18 cellular contexts compared by ENCODE assay signal in the genomic region with DNA sequence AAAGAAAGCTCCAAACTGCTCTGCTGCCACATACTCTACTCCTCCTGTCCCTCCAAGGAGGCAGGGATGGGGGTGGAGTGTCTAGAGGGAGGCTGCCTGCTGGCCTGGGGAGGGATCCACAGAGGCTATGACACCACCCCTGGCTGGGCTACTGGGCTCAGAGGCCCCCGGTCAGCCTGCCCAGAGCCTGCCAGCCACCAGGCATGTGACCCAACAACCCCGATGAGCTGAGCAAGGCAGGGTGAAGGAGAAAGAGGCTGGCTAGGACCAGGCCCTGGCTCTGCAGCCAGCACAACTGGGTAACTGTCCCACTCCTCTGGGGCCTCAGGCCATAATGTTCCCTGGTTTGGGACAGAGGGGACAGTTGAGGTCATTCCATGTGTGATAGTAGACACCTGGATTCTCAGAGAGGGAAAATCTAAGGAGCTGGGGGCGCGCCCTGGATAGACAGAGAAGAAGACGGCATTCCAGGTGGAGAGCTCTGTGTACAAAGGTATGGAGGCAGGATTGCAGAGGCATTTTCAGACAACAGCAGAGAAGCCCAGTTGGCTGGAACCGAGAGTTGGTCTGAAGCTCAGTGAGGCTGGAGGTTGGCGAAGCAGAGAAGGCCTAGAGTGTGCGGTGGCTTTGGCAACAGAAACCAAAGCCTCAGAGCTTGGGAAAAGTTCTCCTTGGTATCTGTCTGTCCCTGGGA. TPM values are rescaled to one million over a fixed set of nuclear protein-coding genes. Genes with fewer than 3 reads are reported as not detected.
DNase-seq lines count a peak whose midpoint lies in the region; ATAC-seq and TF ChIP-seq lines count a peak whose summit lies in the region.
"Had no signal": no experiment of that assay in that cellular context is flagged by ENCODE, and none has a peak within 500 bp of the region (broad histone marks: within the 10 kb centered on the region; RNA-seq: fewer than 3 reads in every experiment).

No MANE protein-coding gene starts in this region.

- H3K36me3 ChIP-seq in Panc1 (ENCODE audit: control insufficient read depth, insufficient read depth, low read length): no peaks in the 10 kb centered on the region
- peaks cover 18 to 39% of the 10 kb centered on the region in 2 donors for H3K36me3 ChIP-seq in muscle layer of duodenum (ENCODE audit: control insufficient read depth in 1 of 2, insufficient read depth in 2 of 2, low read length in 2 of 2)
- no peaks in the 10 kb centered on the region for H3K36me3 ChIP-seq in thyroid gland
- H3K36me3 ChIP-seq: SJCRH30 had no signal

- TF ChIP-seq CTCF in Panc1 (IDR thresholded peaks at IDR 0.05) (no peak), fibroblast of villous mesenchyme (IDR thresholded peaks at IDR 0.05; ENCODE audit: insufficient read depth, low read depth, low read length) (no peak), thyroid gland (IDR thresholded peaks at IDR 0.05) (no peak)

- H3K9me3 ChIP-seq in Panc1 (ENCODE audit: control insufficient read depth, insufficient read depth, low read depth, low read length) (no peaks in the 10 kb centered on the region), muscle layer of duodenum (ENCODE audit: control insufficient read depth in 1 of 2, low read length in 2 of 2) (no peaks in the 10 kb centered on the region), thyroid gland (no peaks in the 10 kb centered on the region)
- H3K9me3 ChIP-seq: SJCRH30 had no signal

- WGBS in thyroid gland, 2 donors: 79 to 91% methylated on average over 8 of the region's 8 CpGs

- no peak overlapping the region for H3K4me3 ChIP-seq in Panc1 (ENCODE audit: low read depth in 2 of 2, low read length in 2 of 2)
- peak overlapping the region; percentile 21 for H3K4me3 ChIP-seq in fibroblast of villous mesenchyme (ENCODE audit: low read depth, low read length)
- peak overlapping the region; percentile 34 to 76 for H3K4me3 ChIP-seq in muscle layer of duodenum (ENCODE audit: low read depth in 1 of 2, low read length in 2 of 2)
- no peak overlapping the region for H3K4me3 ChIP-seq in thyroid gland (replicated peaks in 1 of 3)
- H3K4me3 ChIP-seq: GM23338, SJCRH30 had no signal

- intact Hi-C loops in Panc1 (cut with micrococcal nuclease; ENCODE audit: unreplicated experiment) (no loop called here), thyroid gland (cut with DNase I) (no loop called here)

- in situ Hi-C loops in Panc1 (cut with HindIII; ENCODE audit: low pct_unique_long_range_greater_than_20kb, low sequenced_read_pairs): no loop called here

- no TSS peak for BruUV-seq in Panc1 (replicated peaks; lab: Mats Ljungman, UMichigan)

- H3K27me3 ChIP-seq in Panc1 (ENCODE audit: control insufficient read depth, insufficient read depth, low read length): no peaks in the 10 kb centered on the region
- H3K27me3 ChIP-seq in muscle layer of duodenum (ENCODE audit: low read depth, low read length): no peaks in the 10 kb centered on the region
- no peaks in the 10 kb centered on the region for H3K27me3 ChIP-seq in thyroid gland
- H3K27me3 ChIP-seq: SJCRH30 had no signal

- no peak for TF ChIP-seq POLR2A in thyroid gland (IDR thresholded peaks at IDR 0.05)

- ATAC-seq in Panc1: peak; percentile 33; the same call in 1 of the 2 replicates
- no peak for ATAC-seq in GM18907 (IDR thresholded peaks at IDR 0.05; ENCODE audit: unreplicated experiment)
- ATAC-seq: GM23338 had no signal

- H3K4me1 ChIP-seq in Panc1 (ENCODE audit: control insufficient read depth, insufficient read depth, low read length) (no peaks in the 10 kb centered on the region), muscle layer of duodenum (ENCODE audit: control insufficient read depth in 1 of 2, insufficient read depth in 2 of 2, low read length in 2 of 2) (peaks cover 0 to 36% of the 10 kb centered on the region in 2 donors), thyroid gland (peaks cover 0 to 3% of the 10 kb centered on the region in 2 donors)

- POLR2A ChIA-PET in Panc1 (lab: Charles Lee): no interaction called here

- H3K27ac ChIP-seq in Panc1 (ENCODE audit: low read length): no peak overlapping the region
- peak overlapping the region; percentile 84 for H3K27ac ChIP-seq in muscle layer of duodenum (ENCODE audit: low read length)
- H3K27ac ChIP-seq in thyroid gland: peak overlapping the region in 2 of 3 donors; percentile 48 to 58
- H3K27ac ChIP-seq: SJCRH30 had no signal

- DNase-seq in Panc1 (ENCODE audit: low read depth, low spot score) (no peak), fibroblast of villous mesenchyme (ENCODE audit: low read depth) (peak; percentile 51), thyroid gland (no peak), SKM-1 treated with dmso at 0.1 percent for 144 hours (lab: John Stamatoyannopoulos, UW; ENCODE audit: unreplicated experiment) (no peak), GDM1 (lab: John Stamatoyannopoulos, UW) (no peak), T1000 (lab: John Stamatoyannopoulos, UW) (no peak)
- DNase-seq: dermis blood vessel endothelial cell; EL; Karpas-422; NCI-H2081 treated with DMSO at 0.1 percent for 48 hours; SJCRH30; stimulated activated CD8-positive, alpha-beta memory T cell treated with anti-CD3 and anti-CD28 coated beads, Interleukin-4, amount 100 ng/mL, for 48 hours had no signal

- CTCF ChIA-PET in Panc1 (lab: Charles Lee): no interaction called here

RNA-seq across cellular contexts. Expression of a gene that starts 33.8 kb away (rescaled TPM):
- total RNA-seq in Panc1 (2021; ENCODE audit: unreplicated experiment) (not detected), fibroblast of villous mesenchyme (1.3 TPM in 1 of 2 replicates, not detected in the other), thyroid gland (1 to 10 TPM in 1 of 4 donors, not detected in 3; 1.7 TPM)
- not detected for polyA plus RNA-seq in Panc1 (2012; ENCODE audit: insufficient read length)
- total RNA-seq: dermis blood vessel endothelial cell, GM23338, kidney epithelial cell, neural crest cell had no signal
- polyA plus RNA-seq: CD14-positive monocyte, GM23338 had no signal

RNA-seq across cellular contexts. Expression of a gene that starts 55.1 kb away (rescaled TPM):
- total RNA-seq in Panc1 (2021; ENCODE audit: unreplicated experiment): 7.0 TPM
- 10.0 TPM for polyA plus RNA-seq in Panc1 (2012; ENCODE audit: insufficient read length)
- 6.4 and 11.7 TPM in 2 replicates for total RNA-seq in fibroblast of villous mesenchyme
- total RNA-seq in thyroid gland: 1 to 10 TPM; 1.8 to 4.4 (median 2.4) TPM

Comparison
In these comparisons a context has a peak if more than half of its experiments do, and no peak if none do; other contexts are left out.
1. H3K4me3 ChIP-seq: peak in fibroblast of villous mesenchyme (single experiment) and muscle layer of duodenum (2 of 2); none in Panc1 (0 of 2) and thyroid gland (0 of 3).